10 cellular contexts compared by ENCODE assay signal in genomic region chr2:116510117-116510671, GRCh38.
DNase-seq lines count a peak whose midpoint lies in the region; ATAC-seq and TF ChIP-seq lines count a peak whose summit lies in the region.
"Had no signal": no experiment of that assay in that cellular context is flagged by ENCODE, and none has a peak within 500 bp of the region (broad histone marks: within the 10 kb centered on the region; RNA-seq: fewer than 3 reads in every experiment).

No MANE protein-coding gene starts in this region.

- H3K9me3 ChIP-seq in HCT116 (ENCODE audit: control insufficient read depth in 1 of 2, insufficient read depth in 1 of 2, low read depth in 1 of 2, low read length in 2 of 2) = peaks cover 0 to 8% of the 10 kb centered on the region in 2 experiments; a peak in 2 of 4 replicates

- no peak overlapping the region for H3K27ac Mint-ChIP-seq in activated CD4-positive, alpha-beta memory T cell treated with anti-CD3 and anti-CD28 coated beads, Interleukin-2, amount 10 ng/mL, durations not matched to agents 7 days and 5 days

- no peaks in the 10 kb centered on the region for H3K9me3 Mint-ChIP-seq in activated CD4-positive, alpha-beta memory T cell treated with anti-CD3 and anti-CD28 coated beads, Interleukin-2, amount 10 ng/mL, durations not matched to agents 7 days and 5 days

- peak; percentile 46 for DNase-seq in ACHN
- no peak for DNase-seq in HCT116 (ENCODE audit: low read depth, low spot score)
- DNase-seq in NCI-H82 treated with DMSO at 0.1 percent for 48 hours (lab: John Stamatoyannopoulos, UW; ENCODE audit: unreplicated experiment) = peak; percentile 11
- DNase-seq in erythroblast (lab: John Stamatoyannopoulos, UW) = peak; percentile 1 to 2
- DNase-seq in stimulated activated CD4-positive, alpha-beta T cell treated with anti-CD3 and anti-CD28 coated beads, Interleukin-1b, Interleukin-23, amount 100 ng/mL, for 48 hours = no peak
- no peak for DNase-seq in effector CD8-positive, alpha-beta T cell (lab: John Stamatoyannopoulos, UW)
- DNase-seq in activated CD4-positive, alpha-beta memory T cell treated with anti-CD3 and anti-CD28 coated beads, Interleukin-2, amount 10 ng/mL, durations not matched to agents 7 days and 5 days = no peak
- DNase-seq: NCI-H187 treated with DMSO at 0.1 percent for 48 hours had no signal

- TF ChIP-seq CTCF in HCT116 (IDR thresholded peaks at IDR 0.05 in 2 of 3, conservative IDR thresholded peaks at IDR 0.05 in 1 of 3; ENCODE audit: borderline replicate concordance in 1 of 3, insufficient read depth in 1 of 3, low read depth in 2 of 3, low read length in 2 of 3) = peak in 2 of 3 experiments; percentile 5 to 33; a peak in 3 of 6 replicates

- H3K4me3 ChIP-seq in HCT116 (replicated peaks in 1 of 2; ENCODE audit: low read depth in 1 of 2, low read length in 2 of 2) = no peak overlapping the region
- H3K4me3 ChIP-seq: suprapubic skin had no signal

- H3K36me3 Mint-ChIP-seq in activated CD4-positive, alpha-beta memory T cell treated with anti-CD3 and anti-CD28 coated beads, Interleukin-2, amount 10 ng/mL, durations not matched to agents 7 days and 5 days (ENCODE audit: low read depth) = no peaks in the 10 kb centered on the region

- ATAC-seq in HCT116 (no peak), GM21825 (IDR thresholded peaks at IDR 0.05; ENCODE audit: unreplicated experiment) (no peak)

- intact Hi-C loops in HCT116 (cut with micrococcal nuclease) = no loop called here

- no peaks in the 10 kb centered on the region for H3K36me3 ChIP-seq in HCT116 (ENCODE audit: control insufficient read depth in 1 of 2, insufficient read depth in 2 of 2, low read length in 2 of 2)
- H3K36me3 ChIP-seq: suprapubic skin had no signal

- no peaks in the 10 kb centered on the region for H4K20me1 ChIP-seq in HCT116 (ENCODE audit: insufficient read depth)

- in situ Hi-C loops in ACHN (cut with HindIII; ENCODE audit: low pct_ligation_motif_present, low pct_unique_long_range_greater_than_20kb, low sequenced_read_pairs) = no loop called here

- TF ChIP-seq POLR2A in HCT116 (IDR thresholded peaks at IDR 0.05; ENCODE audit: borderline replicate concordance, extremely low read depth, insufficient read depth, insufficient read length) (no peak), erythroblast (IDR thresholded peaks at IDR 0.05; ENCODE audit: low read length) (no peak)

- CTCF ChIA-PET in HCT116 (lab: Charles Lee) = no interaction called here
- CTCF ChIA-PET in activated CD4-positive, alpha-beta memory T cell treated with anti-CD3 and anti-CD28 coated beads, Interleukin-2, amount 10 ng/mL, durations not matched to agents 7 days and 5 days (lab: Charles Lee) = no interaction called here

- H3K27me3 ChIP-seq in HCT116 (ENCODE audit: insufficient read depth, low read length) = no peaks in the 10 kb centered on the region
- H3K27me3 ChIP-seq: suprapubic skin had no signal

- RAD21 ChIA-PET in HCT116 (lab: Charles Lee; ENCODE audit: low non-redundant PET in 1 of 2, low total read pairs in 2 of 2, uncharacterized antibody in 2 of 2, unreplicated experiment in 2 of 2) = no interaction called here

- H3K79me2 ChIP-seq in HCT116 (ENCODE audit: insufficient read depth, low read length) = no peaks in the 10 kb centered on the region

- TF ChIP-seq RAD21 in HCT116 (IDR thresholded peaks at IDR 0.05; ENCODE audit: low read depth) = no peak

- H3K4me2 ChIP-seq in HCT116 (ENCODE audit: low read length) = no peak overlapping the region

- BruUV-seq in HCT116 (replicated peaks; lab: Mats Ljungman, UMichigan) = no TSS peak

- H3K4me1 Mint-ChIP-seq in activated CD4-positive, alpha-beta memory T cell treated with anti-CD3 and anti-CD28 coated beads, Interleukin-2, amount 10 ng/mL, durations not matched to agents 7 days and 5 days = no peaks in the 10 kb centered on the region

- no peak overlapping the region for H3K4me3 Mint-ChIP-seq in activated CD4-positive, alpha-beta memory T cell treated with anti-CD3 and anti-CD28 coated beads, Interleukin-2, amount 10 ng/mL, durations not matched to agents 7 days and 5 days

- POLR2A ChIA-PET in HCT116 (lab: Charles Lee) = no interaction called here
- POLR2A ChIA-PET in activated CD4-positive, alpha-beta memory T cell treated with anti-CD3 and anti-CD28 coated beads, Interleukin-2, amount 10 ng/mL, durations not matched to agents 7 days and 5 days (lab: Charles Lee) = no interaction called here

- H2AFZ ChIP-seq in HCT116 (ENCODE audit: low read depth, low read length, poor library complexity, severe bottlenecking) = no peak overlapping the region

- H3K9me2 ChIP-seq in HCT116 (ENCODE audit: insufficient read depth) = no peaks in the 10 kb centered on the region

- H3K4me1 ChIP-seq in HCT116 (ENCODE audit: control insufficient read depth in 1 of 2, insufficient read depth in 2 of 2, low read length in 2 of 2) = no peaks in the 10 kb centered on the region
- H3K4me1 ChIP-seq: suprapubic skin had no signal

- no peak overlapping the region for H3K9ac ChIP-seq in HCT116 (ENCODE audit: low read length)

- H3K27ac ChIP-seq in HCT116 (ENCODE audit: low read depth, low read length) = no peak overlapping the region
- H3K27ac ChIP-seq: suprapubic skin had no signal

- H3K27me3 Mint-ChIP-seq in activated CD4-positive, alpha-beta memory T cell treated with anti-CD3 and anti-CD28 coated beads, Interleukin-2, amount 10 ng/mL, durations not matched to agents 7 days and 5 days = no peaks in the 10 kb centered on the region

TF ChIP-seq in HCT116, 20 proteins besides CTCF, POLR2A, EP300 and RAD21:
- TF ChIP-seq YY1 (IDR thresholded peaks at IDR 0.05; ENCODE audit: extremely low read depth, insufficient replicate concordance, low read depth, low read length) (no peak), EGR1 (IDR thresholded peaks at IDR 0.05; ENCODE audit: low read depth) (no peak), ZBTB33 (IDR thresholded peaks at IDR 0.05; ENCODE audit: extremely low read depth, insufficient replicate concordance, low read length) (no peak), EZH2phosphoT487 (IDR thresholded peaks at IDR 0.05; ENCODE audit: borderline replicate concordance) (no peak), JUND (IDR thresholded peaks at IDR 0.05) (no peak)

Comparison
In these comparisons a context has a peak if more than half of its experiments do, and no peak if none do; other contexts are left out.
1. DNase-seq: peak in ACHN (single experiment), NCI-H82 treated with DMSO at 0.1 percent for 48 hours (single experiment) and erythroblast (2 of 2); none in HCT116 (single experiment), stimulated activated CD4-positive, alpha-beta T cell treated with anti-CD3 and anti-CD28 coated beads, Interleukin-1b, Interleukin-23, amount 100 ng/mL, for 48 hours (single experiment), effector CD8-positive, alpha-beta T cell (single experiment) and activated CD4-positive, alpha-beta memory T cell treated with anti-CD3 and anti-CD28 coated beads, Interleukin-2, amount 10 ng/mL, durations not matched to agents 7 days and 5 days (single experiment).